ENCODE assay signal across 11 cellular contexts in genomic region chr5:109876941-109877669, GRCh38.
DNase-seq lines count a peak whose midpoint lies in the region; ATAC-seq, FAIRE-seq and TF ChIP-seq lines count a peak whose summit lies in the region.
"Had no signal": no experiment of that assay in that cellular context is flagged by ENCODE, and none has a peak within 500 bp of the region (broad histone marks: within the 10 kb centered on the region; RNA-seq: fewer than 3 reads in every experiment).

No MANE protein-coding gene starts in this region.

- DNase-seq in AG08395 (ENCODE audit: low spot score) (peak; percentile 52), IMR-90 (peak; percentile 61), astrocyte of the cerebellum (ENCODE audit: low read depth) (peak; percentile 94), glomerular visceral epithelial cell (ENCODE audit: extremely low spot score) (peak; percentile 42), NCI-H2227 treated with DMSO at 0.1 percent for 48 hours (lab: John Stamatoyannopoulos, UW) (no peak), GM12891 (ENCODE audit: insufficient read length, low spot score) (no peak)
- DNase-seq: activated naive CD8-positive, alpha-beta T cell treated with anti-CD3 and anti-CD28 coated beads for 36 hours; NCI-H1092 treated with DMSO at 0.1 percent for 48 hours; pancreas had no signal

- H3K4me1 ChIP-seq in IMR-90 (ENCODE audit: control insufficient read depth, insufficient read depth, low read length): no peaks in the 10 kb centered on the region
- H3K4me1 ChIP-seq: pancreas had no signal

- FAIRE-seq in GM12891 (lab: Jason Lieb, UNC): no peak
- FAIRE-seq: pancreas had no signal

- H3K79me1 ChIP-seq in IMR-90 (ENCODE audit: low read depth in 1 of 2, low read length in 2 of 2): no peaks in the 10 kb centered on the region

- no peak overlapping the region for H3K23ac ChIP-seq in IMR-90 (ENCODE audit: low read depth, low read length)

- no peaks in the 10 kb centered on the region for H3K9me3 ChIP-seq in IMR-90 (ENCODE audit: control insufficient read depth, insufficient read depth, low read length)
- H3K9me3 ChIP-seq: pancreas had no signal

- H2BK120ac ChIP-seq in IMR-90 (ENCODE audit: low read depth, low read length): no peak overlapping the region

- no TSS peak for BruUV-seq in IMR-90 (replicated peaks; lab: Mats Ljungman, UMichigan)

- no peak overlapping the region for H3K9ac ChIP-seq in IMR-90 (ENCODE audit: low read depth, low read length)

- H4K5ac ChIP-seq in IMR-90 (ENCODE audit: low read depth, low read length): no peak overlapping the region

- no peak overlapping the region for H3K4me2 ChIP-seq in IMR-90 (ENCODE audit: low read depth, low read length)

- H4K91ac ChIP-seq in IMR-90 (ENCODE audit: insufficient read depth, low read depth, low read length): no peak overlapping the region

- no peak overlapping the region for H3K4me3 ChIP-seq in IMR-90 (ENCODE audit: insufficient read depth, low read depth, low read length)
- no peak overlapping the region for H3K4me3 ChIP-seq in astrocyte of the cerebellum (ENCODE audit: low read depth, low read length)
- H3K4me3 ChIP-seq: pancreas had no signal

- no peak overlapping the region for H3K14ac ChIP-seq in IMR-90 (replicated peaks; ENCODE audit: low read depth, low read length)

- H3K18ac ChIP-seq in IMR-90 (ENCODE audit: low read depth, low read length): no peak overlapping the region

- no peak overlapping the region for H2AK9ac ChIP-seq in IMR-90 (replicated peaks; ENCODE audit: low read depth, low read length, poor library complexity)

- H3K4ac ChIP-seq in IMR-90 (ENCODE audit: low read depth, low read length): no peak overlapping the region

- no peaks in the 10 kb centered on the region for H3K36me3 ChIP-seq in IMR-90 (ENCODE audit: control insufficient read depth, insufficient read depth, low read length)
- H3K36me3 ChIP-seq: pancreas had no signal

- H2AK5ac ChIP-seq in IMR-90 (ENCODE audit: low read depth, low read length): no peak overlapping the region

- CTCF ChIA-PET in IMR-90 (lab: Yijun Ruan, JAX): interaction anchor here (0.6 kb wide), 1 partner anchor 17 kb away, joined by 4 read pairs; no protein-coding TSS in a partner anchor

- intact Hi-C loops in IMR-90 (cut with micrococcal nuclease): no loop called here

- POLR2A ChIA-PET in IMR-90 (lab: Charles Lee; ENCODE audit: unreplicated experiment): no interaction called here

- no peaks in the 10 kb centered on the region for H3K27me3 ChIP-seq in IMR-90 (ENCODE audit: control insufficient read depth, insufficient read depth, low read length)
- H3K27me3 ChIP-seq: pancreas had no signal

- H2AFZ ChIP-seq in IMR-90 (replicated peaks; ENCODE audit: low read length, poor library complexity): peak overlapping the region; percentile 7

- no peak overlapping the region for H3K56ac ChIP-seq in IMR-90 (ENCODE audit: extremely low read depth, insufficient read depth, low read length)

- WGBS in IMR-90 (ENCODE audit: extremely low coverage in 2 of 2, insufficient read length in 1 of 2), 2 experiments: 100% methylated on average over 4 of the region's 10 CpGs; no CpG with 5 or more reads in 1 of the 2 experiments

- H3K27ac ChIP-seq in IMR-90 (ENCODE audit: insufficient read depth, low read length): no peak overlapping the region
- H3K27ac ChIP-seq: pancreas had no signal

- ATAC-seq in IMR-90 (ENCODE audit: low read depth) (0 out of 2 replicates have a peak, but pooled peaks have one; percentile 11), HG03135 (IDR thresholded peaks at IDR 0.05; ENCODE audit: unreplicated experiment) (no peak), GM21723 (IDR thresholded peaks at IDR 0.05; ENCODE audit: unreplicated experiment) (no peak)
- ATAC-seq: pancreas had no signal

- no peak overlapping the region for H2BK5ac ChIP-seq in IMR-90 (ENCODE audit: low read depth, low read length, poor library complexity, severe bottlenecking)

- H3K9me1 ChIP-seq in IMR-90 (ENCODE audit: insufficient read depth, low read length): peaks cover 3% of the 10 kb centered on the region; the same call in 1 of the 2 replicates

- in situ Hi-C loops in IMR-90 (cut with MboI; ENCODE audit: low sequenced_read_pairs): no loop called here
- in situ Hi-C loops in astrocyte of the cerebellum (cut with HindIII; ENCODE audit: low sequenced_read_pairs): no loop called here

- no peak for TF ChIP-seq POLR2A in IMR-90 (IDR thresholded peaks at IDR 0.05; ENCODE audit: low read depth, low read length)
- no peak for TF ChIP-seq POLR2A in GM12891 (IDR thresholded peaks at IDR 0.05; ENCODE audit: low read depth, low read length)

- no peak for TF ChIP-seq CTCF in IMR-90 (conservative IDR thresholded peaks at IDR 0.05; ENCODE audit: low read depth, low read length)
- no peak for TF ChIP-seq CTCF in astrocyte of the cerebellum (IDR thresholded peaks at IDR 0.05; ENCODE audit: low read depth, low read length, missing control alignments)

- dilution Hi-C loops in IMR-90 (cut with HindIII; ENCODE audit: low sequenced_read_pairs, unreplicated experiment): no loop called here

- no peak overlapping the region for H4K8ac ChIP-seq in IMR-90 (ENCODE audit: low read depth in 2 of 2, low read length in 2 of 2)

- no peaks in the 10 kb centered on the region for H4K20me1 ChIP-seq in IMR-90 (ENCODE audit: insufficient read depth, low read length)

- H2BK15ac ChIP-seq in IMR-90 (ENCODE audit: low read depth, low read length): no peak overlapping the region

- no peak overlapping the region for H2BK20ac ChIP-seq in IMR-90 (ENCODE audit: low read depth, low read length)

- no peak for TF ChIP-seq RAD21 in IMR-90 (IDR thresholded peaks at IDR 0.05; ENCODE audit: low read length)

TF ChIP-seq in IMR-90, 13 proteins besides CTCF, POLR2A, EP300 and RAD21 (continues in another document):
- no peak for TF ChIP-seq BHLHE40 (IDR thresholded peaks at IDR 0.05; ENCODE audit: low read depth, low read length)
- no peak for TF ChIP-seq NFE2L2 (IDR thresholded peaks at IDR 0.05; ENCODE audit: low read depth, low read length)
- TF ChIP-seq SMC3 (IDR thresholded peaks at IDR 0.05; ENCODE audit: low read depth, low read length): no peak
- TF ChIP-seq USF2 (IDR thresholded peaks at IDR 0.05; ENCODE audit: low read depth, low read length): no peak
- no peak for TF ChIP-seq MAZ (IDR thresholded peaks at IDR 0.05; ENCODE audit: borderline replicate concordance, low read depth, low read length)
- TF ChIP-seq MAFK (IDR thresholded peaks at IDR 0.05; ENCODE audit: low read depth, low read length): no peak
- no peak for TF ChIP-seq CHD1 (IDR thresholded peaks at IDR 0.05; ENCODE audit: low read depth, low read length)
- no peak for TF ChIP-seq ELK1 (IDR thresholded peaks at IDR 0.05; ENCODE audit: borderline replicate concordance, low read depth, low read length)
- no peak for TF ChIP-seq RFX5 (IDR thresholded peaks at IDR 0.05; ENCODE audit: low read depth, low read length)
- TF ChIP-seq CEBPB (IDR thresholded peaks at IDR 0.05; ENCODE audit: low read depth, low read length): no peak
- no peak for TF ChIP-seq FOS (IDR thresholded peaks at IDR 0.05; ENCODE audit: low read depth, low read length)

TF ChIP-seq in GM12891, 5 proteins besides CTCF, POLR2A, EP300 and RAD21:
- no peak for TF ChIP-seq POU2F2 (IDR thresholded peaks at IDR 0.05; ENCODE audit: low read depth, low read length)
- no peak for TF ChIP-seq SPI1 (IDR thresholded peaks at IDR 0.05; ENCODE audit: low read depth, low read length)
- no peak for TF ChIP-seq TAF1 (IDR thresholded peaks at IDR 0.05; ENCODE audit: low read depth, low read length)
- TF ChIP-seq POLR2AphosphoS5 (IDR thresholded peaks at IDR 0.05; ENCODE audit: low read depth, low read length): no peak
- no peak for TF ChIP-seq PAX5 (IDR thresholded peaks at IDR 0.05; ENCODE audit: insufficient read depth, low read length, severe bottlenecking)

Comparison
In these comparisons a context has a peak if more than half of its experiments do, and no peak if none do; other contexts are left out.
1. DNase-seq: peak in AG08395 (single experiment), IMR-90 (single experiment), astrocyte of the cerebellum (single experiment) and glomerular visceral epithelial cell (single experiment); none in NCI-H2227 treated with DMSO at 0.1 percent for 48 hours (single experiment) and GM12891 (single experiment).